In the genomic region with DNA sequence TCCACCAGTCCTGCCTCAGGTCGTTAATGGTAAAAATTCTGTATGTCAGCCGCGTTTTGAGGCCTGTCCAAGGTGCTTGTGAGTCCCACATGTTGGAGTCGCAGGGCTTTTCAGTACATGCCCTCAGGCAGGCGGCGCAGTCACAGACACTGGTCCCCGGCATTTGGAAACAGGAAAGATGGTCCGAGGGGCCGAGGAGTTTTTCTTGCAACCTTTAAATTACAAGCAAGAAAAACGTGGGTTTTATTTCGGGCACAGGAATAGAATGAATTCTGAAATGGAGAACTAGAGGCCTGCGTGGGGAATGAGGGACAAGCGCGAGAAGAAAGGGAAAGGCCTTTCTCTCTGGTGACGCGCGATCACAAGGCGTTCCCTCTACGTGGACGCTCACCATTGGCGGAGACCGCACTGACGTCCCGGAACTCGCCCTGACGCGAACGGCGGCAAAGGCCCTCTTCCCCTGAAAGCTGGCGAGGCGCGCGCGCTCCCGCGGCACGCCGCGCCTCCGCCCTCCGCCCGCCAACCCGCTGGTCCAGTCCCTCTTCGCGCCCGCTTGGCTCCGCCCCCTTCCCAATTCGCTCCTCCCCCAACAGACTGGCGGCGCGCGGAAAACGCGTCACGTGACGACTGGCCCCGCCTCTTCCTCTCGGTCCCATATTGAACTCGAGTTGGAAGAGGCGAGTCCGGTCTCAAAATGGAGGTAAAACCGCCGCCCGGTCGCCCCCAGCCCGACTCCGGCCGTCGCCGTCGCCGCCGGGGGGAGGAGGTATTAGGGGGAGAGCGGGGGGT, we compare ENCODE assay signal across 1 cellular context.
A peak's percentile ranks its signal among the peaks of the same experiment; 100 is the strongest.
TF ChIP-seq lines count a peak whose summit lies in the region.

Gene HNRNPA3, plus strand, starts transcription at position 689 of the 789 bp plus-strand sequence. Its CDS starts 6 bp downstream, at position 695.

TF ChIP-seq in HepG2, 621 proteins besides CTCF, POLR2A, EP300 and RAD21 (continued from another document and continues in another):
- no peak for TF ChIP-seq ZUFSP (CRISPR knock-in tag; IDR thresholded peaks at IDR 0.05; ENCODE audit: borderline replicate concordance)
- TF ChIP-seq, protein P1, sequence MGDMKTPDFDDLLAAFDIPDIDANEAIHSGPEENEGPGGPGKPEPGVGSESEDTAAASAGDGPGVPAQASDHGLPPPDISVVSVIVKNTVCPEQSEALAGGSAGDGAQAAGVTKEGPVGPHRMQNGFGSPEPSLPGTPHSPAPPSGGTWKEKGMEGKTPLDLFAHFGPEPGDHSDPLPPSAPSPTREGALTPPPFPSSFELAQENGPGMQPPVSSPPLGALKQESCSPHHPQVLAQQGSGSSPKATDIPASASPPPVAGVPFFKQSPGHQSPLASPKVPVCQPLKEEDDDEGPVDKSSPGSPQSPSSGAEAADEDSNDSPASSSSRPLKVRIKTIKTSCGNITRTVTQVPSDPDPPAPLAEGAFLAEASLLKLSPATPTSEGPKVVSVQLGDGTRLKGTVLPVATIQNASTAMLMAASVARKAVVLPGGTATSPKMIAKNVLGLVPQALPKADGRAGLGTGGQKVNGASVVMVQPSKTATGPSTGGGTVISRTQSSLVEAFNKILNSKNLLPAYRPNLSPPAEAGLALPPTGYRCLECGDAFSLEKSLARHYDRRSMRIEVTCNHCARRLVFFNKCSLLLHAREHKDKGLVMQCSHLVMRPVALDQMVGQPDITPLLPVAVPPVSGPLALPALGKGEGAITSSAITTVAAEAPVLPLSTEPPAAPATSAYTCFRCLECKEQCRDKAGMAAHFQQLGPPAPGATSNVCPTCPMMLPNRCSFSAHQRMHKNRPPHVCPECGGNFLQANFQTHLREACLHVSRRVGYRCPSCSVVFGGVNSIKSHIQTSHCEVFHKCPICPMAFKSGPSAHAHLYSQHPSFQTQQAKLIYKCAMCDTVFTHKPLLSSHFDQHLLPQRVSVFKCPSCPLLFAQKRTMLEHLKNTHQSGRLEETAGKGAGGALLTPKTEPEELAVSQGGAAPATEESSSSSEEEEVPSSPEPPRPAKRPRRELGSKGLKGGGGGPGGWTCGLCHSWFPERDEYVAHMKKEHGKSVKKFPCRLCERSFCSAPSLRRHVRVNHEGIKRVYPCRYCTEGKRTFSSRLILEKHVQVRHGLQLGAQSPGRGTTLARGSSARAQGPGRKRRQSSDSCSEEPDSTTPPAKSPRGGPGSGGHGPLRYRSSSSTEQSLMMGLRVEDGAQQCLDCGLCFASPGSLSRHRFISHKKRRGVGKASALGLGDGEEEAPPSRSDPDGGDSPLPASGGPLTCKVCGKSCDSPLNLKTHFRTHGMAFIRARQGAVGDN (CRISPR knock-in tag; IDR thresholded peaks at IDR 0.05): peak; percentile 85
- peak; percentile 38; the same call in 1 of the 2 replicates for TF ChIP-seq HDAC2 (CRISPR knock-in tag; IDR thresholded peaks at IDR 0.05)
- no peak for TF ChIP-seq CENPT (CRISPR knock-in tag; IDR thresholded peaks at IDR 0.05; ENCODE audit: low read depth)
- no peak for TF ChIP-seq POLR2AphosphoS2 (IDR thresholded peaks at IDR 0.05; ENCODE audit: low read depth, low read length)
- peak; percentile 81; the same call in 1 of the 2 replicates for TF ChIP-seq KLF15 (CRISPR knock-in tag; IDR thresholded peaks at IDR 0.05; ENCODE audit: borderline replicate concordance)
- peak; percentile 77 for TF ChIP-seq AFF4 (CRISPR knock-in tag; IDR thresholded peaks at IDR 0.05)
- no peak for TF ChIP-seq MAZ (IDR thresholded peaks at IDR 0.05; ENCODE audit: borderline replicate concordance, low read depth, low read length)
- TF ChIP-seq MAZ (CRISPR knock-in tag; IDR thresholded peaks at IDR 0.05; ENCODE audit: low read depth): peak; percentile 88
- TF ChIP-seq, protein P2, sequence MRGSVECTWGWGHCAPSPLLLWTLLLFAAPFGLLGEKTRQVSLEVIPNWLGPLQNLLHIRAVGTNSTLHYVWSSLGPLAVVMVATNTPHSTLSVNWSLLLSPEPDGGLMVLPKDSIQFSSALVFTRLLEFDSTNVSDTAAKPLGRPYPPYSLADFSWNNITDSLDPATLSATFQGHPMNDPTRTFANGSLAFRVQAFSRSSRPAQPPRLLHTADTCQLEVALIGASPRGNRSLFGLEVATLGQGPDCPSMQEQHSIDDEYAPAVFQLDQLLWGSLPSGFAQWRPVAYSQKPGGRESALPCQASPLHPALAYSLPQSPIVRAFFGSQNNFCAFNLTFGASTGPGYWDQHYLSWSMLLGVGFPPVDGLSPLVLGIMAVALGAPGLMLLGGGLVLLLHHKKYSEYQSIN (CRISPR knock-in tag; IDR thresholded peaks at IDR 0.05; ENCODE audit: borderline replicate concordance): no peak
- TF ChIP-seq THYN1 (CRISPR knock-in tag; IDR thresholded peaks at IDR 0.05; ENCODE audit: borderline replicate concordance, low read depth): no peak
- TF ChIP-seq ZNF558 (CRISPR knock-in tag; IDR thresholded peaks at IDR 0.05; ENCODE audit: borderline replicate concordance): peak; percentile 30; the same call in 1 of the 2 replicates
- TF ChIP-seq SNAPC2 (CRISPR knock-in tag; IDR thresholded peaks at IDR 0.05): 0 out of 2 replicates have a peak, but pooled peaks have one; percentile 31
- TF ChIP-seq, protein P3, sequence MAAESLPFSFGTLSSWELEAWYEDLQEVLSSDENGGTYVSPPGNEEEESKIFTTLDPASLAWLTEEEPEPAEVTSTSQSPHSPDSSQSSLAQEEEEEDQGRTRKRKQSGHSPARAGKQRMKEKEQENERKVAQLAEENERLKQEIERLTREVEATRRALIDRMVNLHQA (CRISPR knock-in tag; IDR thresholded peaks at IDR 0.05): 0 out of 2 replicates have a peak, but pooled peaks have one; percentile 46
- peak; percentile 70 for TF ChIP-seq IRF2 (CRISPR knock-in tag; IDR thresholded peaks at IDR 0.05)
- no peak for TF ChIP-seq TRIM24 (CRISPR knock-in tag; IDR thresholded peaks at IDR 0.05)
- no peak for TF ChIP-seq ATF4 (CRISPR knock-in tag; IDR thresholded peaks at IDR 0.05)
- peak; percentile 53 for TF ChIP-seq IKZF4 (CRISPR knock-in tag; IDR thresholded peaks at IDR 0.05; ENCODE audit: borderline replicate concordance, low read depth, not compliant biosample characterization)
- TF ChIP-seq CBFB (CRISPR knock-in tag; IDR thresholded peaks at IDR 0.05): no peak
- no peak; the same call in 1 of the 2 replicates for TF ChIP-seq REPIN1 (CRISPR knock-in tag; IDR thresholded peaks at IDR 0.05; ENCODE audit: borderline replicate concordance, low read depth)
- no peak for TF ChIP-seq PLSCR1 (CRISPR knock-in tag; IDR thresholded peaks at IDR 0.05; ENCODE audit: borderline replicate concordance)
- no peak; the same call in 1 of the 2 replicates for TF ChIP-seq ZNF34 (CRISPR knock-in tag; IDR thresholded peaks at IDR 0.05; ENCODE audit: borderline replicate concordance)
- 0 out of 2 replicates have a peak, but pooled peaks have one; percentile 6 for TF ChIP-seq ZFP82 (CRISPR knock-in tag; IDR thresholded peaks at IDR 0.05; ENCODE audit: borderline replicate concordance)
- TF ChIP-seq SMAD9 (CRISPR knock-in tag; IDR thresholded peaks at IDR 0.05): peak; percentile 66; the same call in 1 of the 2 replicates
- peak; percentile 79; the same call in 1 of the 2 replicates for TF ChIP-seq BORCS8-MEF2B (CRISPR knock-in tag; IDR thresholded peaks at IDR 0.05)
- peak; percentile 52; the same call in 1 of the 2 replicates for TF ChIP-seq ATF7-NPFF (CRISPR knock-in tag; IDR thresholded peaks at IDR 0.05; ENCODE audit: low read depth)
- TF ChIP-seq, protein P4, sequence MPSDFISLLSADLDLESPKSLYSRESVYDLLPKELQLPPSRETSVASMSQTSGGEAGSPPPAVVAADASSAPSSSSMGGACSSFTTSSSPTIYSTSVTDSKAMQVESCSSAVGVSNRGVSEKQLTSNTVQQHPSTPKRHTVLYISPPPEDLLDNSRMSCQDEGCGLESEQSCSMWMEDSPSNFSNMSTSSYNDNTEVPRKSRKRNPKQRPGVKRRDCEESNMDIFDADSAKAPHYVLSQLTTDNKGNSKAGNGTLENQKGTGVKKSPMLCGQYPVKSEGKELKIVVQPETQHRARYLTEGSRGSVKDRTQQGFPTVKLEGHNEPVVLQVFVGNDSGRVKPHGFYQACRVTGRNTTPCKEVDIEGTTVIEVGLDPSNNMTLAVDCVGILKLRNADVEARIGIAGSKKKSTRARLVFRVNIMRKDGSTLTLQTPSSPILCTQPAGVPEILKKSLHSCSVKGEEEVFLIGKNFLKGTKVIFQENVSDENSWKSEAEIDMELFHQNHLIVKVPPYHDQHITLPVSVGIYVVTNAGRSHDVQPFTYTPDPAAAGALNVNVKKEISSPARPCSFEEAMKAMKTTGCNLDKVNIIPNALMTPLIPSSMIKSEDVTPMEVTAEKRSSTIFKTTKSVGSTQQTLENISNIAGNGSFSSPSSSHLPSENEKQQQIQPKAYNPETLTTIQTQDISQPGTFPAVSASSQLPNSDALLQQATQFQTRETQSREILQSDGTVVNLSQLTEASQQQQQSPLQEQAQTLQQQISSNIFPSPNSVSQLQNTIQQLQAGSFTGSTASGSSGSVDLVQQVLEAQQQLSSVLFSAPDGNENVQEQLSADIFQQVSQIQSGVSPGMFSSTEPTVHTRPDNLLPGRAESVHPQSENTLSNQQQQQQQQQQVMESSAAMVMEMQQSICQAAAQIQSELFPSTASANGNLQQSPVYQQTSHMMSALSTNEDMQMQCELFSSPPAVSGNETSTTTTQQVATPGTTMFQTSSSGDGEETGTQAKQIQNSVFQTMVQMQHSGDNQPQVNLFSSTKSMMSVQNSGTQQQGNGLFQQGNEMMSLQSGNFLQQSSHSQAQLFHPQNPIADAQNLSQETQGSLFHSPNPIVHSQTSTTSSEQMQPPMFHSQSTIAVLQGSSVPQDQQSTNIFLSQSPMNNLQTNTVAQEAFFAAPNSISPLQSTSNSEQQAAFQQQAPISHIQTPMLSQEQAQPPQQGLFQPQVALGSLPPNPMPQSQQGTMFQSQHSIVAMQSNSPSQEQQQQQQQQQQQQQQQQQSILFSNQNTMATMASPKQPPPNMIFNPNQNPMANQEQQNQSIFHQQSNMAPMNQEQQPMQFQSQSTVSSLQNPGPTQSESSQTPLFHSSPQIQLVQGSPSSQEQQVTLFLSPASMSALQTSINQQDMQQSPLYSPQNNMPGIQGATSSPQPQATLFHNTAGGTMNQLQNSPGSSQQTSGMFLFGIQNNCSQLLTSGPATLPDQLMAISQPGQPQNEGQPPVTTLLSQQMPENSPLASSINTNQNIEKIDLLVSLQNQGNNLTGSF (CRISPR knock-in tag; IDR thresholded peaks at IDR 0.05): peak; percentile 84
- TF ChIP-seq ZNF678 (CRISPR knock-in tag; IDR thresholded peaks at IDR 0.05): no peak; the same call in 1 of the 2 replicates
- no peak; the same call in 1 of the 2 replicates for TF ChIP-seq FOXA3 (CRISPR knock-in tag; IDR thresholded peaks at IDR 0.05)
- peak; percentile 52; the same call in 1 of the 2 replicates for TF ChIP-seq PHF21A (CRISPR knock-in tag; IDR thresholded peaks at IDR 0.05)
- TF ChIP-seq RELA (CRISPR knock-in tag; IDR thresholded peaks at IDR 0.05): 0 out of 2 replicates have a peak, but pooled peaks have one; percentile 27
- peak; percentile 81; the same call in 1 of the 2 replicates for TF ChIP-seq ZNF224 (CRISPR knock-in tag; IDR thresholded peaks at IDR 0.05)
- no peak for TF ChIP-seq CHCHD3 (CRISPR knock-in tag; IDR thresholded peaks at IDR 0.05)
- TF ChIP-seq FOXC1 (CRISPR knock-in tag; IDR thresholded peaks at IDR 0.05; ENCODE audit: borderline replicate concordance): peak; percentile 71; the same call in 1 of the 2 replicates
- peak; percentile 70 for TF ChIP-seq RFX5 (IDR thresholded peaks at IDR 0.05; ENCODE audit: low read depth, low read length)
- TF ChIP-seq SALL2 (CRISPR knock-in tag; IDR thresholded peaks at IDR 0.05): peak; percentile 21
